Comparison of ENCODE assay signal across 1 cellular context in the genomic region with DNA sequence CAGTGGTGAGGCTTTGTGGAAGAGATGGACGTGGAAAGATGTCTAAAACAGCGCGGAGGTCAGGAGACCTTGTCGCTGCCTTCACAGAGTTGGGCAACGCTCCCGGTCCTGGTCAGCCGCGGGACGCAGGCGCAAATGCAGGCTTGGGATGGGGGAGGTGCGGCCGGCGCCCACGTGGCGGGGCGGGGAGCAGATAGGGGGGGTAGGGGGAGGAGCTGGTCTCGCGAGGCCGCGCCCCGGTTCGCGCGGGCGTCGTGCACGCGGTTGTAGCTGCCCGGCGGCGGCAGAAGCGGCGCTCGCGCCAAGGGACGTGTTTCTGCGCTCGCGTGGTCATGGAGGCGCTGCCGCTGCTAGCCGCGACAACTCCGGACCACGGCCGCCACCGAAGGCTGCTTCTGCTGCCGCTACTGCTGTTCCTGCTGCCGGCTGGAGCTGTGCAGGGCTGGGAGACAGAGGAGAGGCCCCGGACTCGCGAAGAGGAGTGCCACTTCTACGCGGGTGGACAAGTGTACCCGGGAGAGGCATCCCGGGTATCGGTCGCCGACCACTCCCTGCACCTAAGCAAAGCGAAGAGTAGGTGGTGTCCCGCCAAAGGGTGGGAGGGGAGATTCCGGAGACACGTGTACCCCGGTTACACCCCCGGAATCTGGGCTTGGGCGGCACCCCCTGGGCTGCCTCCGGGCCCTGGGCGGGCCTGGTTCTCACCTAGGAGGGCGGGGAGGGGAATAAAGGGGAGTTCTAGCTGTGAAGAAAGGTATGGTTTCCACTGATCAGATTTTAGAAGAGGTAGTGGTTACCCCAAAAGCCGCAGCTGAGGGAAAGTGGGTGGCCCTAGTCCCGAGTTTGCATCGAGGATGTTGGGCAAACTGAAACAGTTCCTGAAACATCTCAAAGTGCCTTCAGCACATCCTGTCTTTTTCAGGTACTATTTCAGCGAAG.
TF ChIP-seq lines count a peak whose summit lies in the region.

Gene PRDX4, plus strand, starts transcription at position 255 of the 939 bp plus-strand sequence. Its CDS starts 78 bp downstream, at position 333.

TF ChIP-seq in K562, 482 proteins besides CTCF, POLR2A, EP300 and RAD21 (continued from another document and continues in another):
- TF ChIP-seq ZNF263 (CRISPR knock-in tag; IDR thresholded peaks at IDR 0.05; ENCODE audit: borderline replicate concordance) = 0 out of 2 replicates have a peak, but pooled peaks have one; percentile 14
- no peak for TF ChIP-seq RNF219 (CRISPR knock-in tag; IDR thresholded peaks at IDR 0.05)
- TF ChIP-seq MAFG (tag; conservative IDR thresholded peaks at IDR 0.05) = no peak
- TF ChIP-seq, protein P1, sequence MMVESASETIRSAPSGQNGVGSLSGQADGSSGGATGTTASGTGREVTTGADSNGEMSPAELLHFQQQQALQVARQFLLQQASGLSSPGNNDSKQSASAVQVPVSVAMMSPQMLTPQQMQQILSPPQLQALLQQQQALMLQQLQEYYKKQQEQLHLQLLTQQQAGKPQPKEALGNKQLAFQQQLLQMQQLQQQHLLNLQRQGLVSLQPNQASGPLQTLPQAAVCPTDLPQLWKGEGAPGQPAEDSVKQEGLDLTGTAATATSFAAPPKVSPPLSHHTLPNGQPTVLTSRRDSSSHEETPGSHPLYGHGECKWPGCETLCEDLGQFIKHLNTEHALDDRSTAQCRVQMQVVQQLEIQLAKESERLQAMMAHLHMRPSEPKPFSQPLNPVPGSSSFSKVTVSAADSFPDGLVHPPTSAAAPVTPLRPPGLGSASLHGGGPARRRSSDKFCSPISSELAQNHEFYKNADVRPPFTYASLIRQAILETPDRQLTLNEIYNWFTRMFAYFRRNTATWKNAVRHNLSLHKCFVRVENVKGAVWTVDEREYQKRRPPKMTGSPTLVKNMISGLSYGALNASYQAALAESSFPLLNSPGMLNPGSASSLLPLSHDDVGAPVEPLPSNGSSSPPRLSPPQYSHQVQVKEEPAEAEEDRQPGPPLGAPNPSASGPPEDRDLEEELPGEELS (CRISPR knock-in tag; IDR thresholded peaks at IDR 0.05; ENCODE audit: borderline replicate concordance) = no peak
- no peak for TF ChIP-seq ZNF124 (CRISPR knock-in tag; IDR thresholded peaks at IDR 0.05)
- TF ChIP-seq MBD1 (CRISPR knock-in tag; IDR thresholded peaks at IDR 0.05) = no peak
- no peak for TF ChIP-seq LEF1 (IDR thresholded peaks at IDR 0.05)
- no peak for TF ChIP-seq IRF2 (CRISPR knock-in tag; IDR thresholded peaks at IDR 0.05)
- peak; percentile 93 for TF ChIP-seq RBFOX2 (IDR thresholded peaks at IDR 0.05; ENCODE audit: low read depth, low read length)
- TF ChIP-seq, protein P2, sequence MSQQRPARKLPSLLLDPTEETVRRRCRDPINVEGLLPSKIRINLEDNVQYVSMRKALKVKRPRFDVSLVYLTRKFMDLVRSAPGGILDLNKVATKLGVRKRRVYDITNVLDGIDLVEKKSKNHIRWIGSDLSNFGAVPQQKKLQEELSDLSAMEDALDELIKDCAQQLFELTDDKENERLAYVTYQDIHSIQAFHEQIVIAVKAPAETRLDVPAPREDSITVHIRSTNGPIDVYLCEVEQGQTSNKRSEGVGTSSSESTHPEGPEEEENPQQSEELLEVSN (IDR thresholded peaks at IDR 0.05; ENCODE audit: borderline replicate concordance in 1 of 2, extremely low read depth in 1 of 2, insufficient read depth in 1 of 2, insufficient read length in 1 of 2, low read depth in 1 of 2, low read length in 1 of 2, poor library complexity in 1 of 2, severe bottlenecking in 1 of 2) = peak; percentile 92 to 97
- no peak for TF ChIP-seq ZNF217 (CRISPR knock-in tag; IDR thresholded peaks at IDR 0.05)
- TF ChIP-seq ZNF140 (CRISPR knock-in tag; IDR thresholded peaks at IDR 0.05) = no peak
- TF ChIP-seq EGR1 (conservative IDR thresholded peaks at IDR 0.05) = peak; percentile 46
- TF ChIP-seq ZNF77 (CRISPR knock-in tag; IDR thresholded peaks at IDR 0.05) = no peak
- TF ChIP-seq GATA2 (CRISPR knock-in tag; IDR thresholded peaks at IDR 0.05) = no peak
- 0 out of 2 replicates have a peak, but pooled peaks have one; percentile 6 for TF ChIP-seq ATF3 (IDR thresholded peaks at IDR 0.05)
- no peak for TF ChIP-seq ATF3 (CRISPR knock-in tag; conservative IDR thresholded peaks at IDR 0.05)
- TF ChIP-seq E2F3 (CRISPR knock-in tag; IDR thresholded peaks at IDR 0.05) = 0 out of 2 replicates have a peak, but pooled peaks have one; percentile 22
- no peak for TF ChIP-seq ERF (CRISPR knock-in tag; IDR thresholded peaks at IDR 0.05)
- TF ChIP-seq, protein P3, sequence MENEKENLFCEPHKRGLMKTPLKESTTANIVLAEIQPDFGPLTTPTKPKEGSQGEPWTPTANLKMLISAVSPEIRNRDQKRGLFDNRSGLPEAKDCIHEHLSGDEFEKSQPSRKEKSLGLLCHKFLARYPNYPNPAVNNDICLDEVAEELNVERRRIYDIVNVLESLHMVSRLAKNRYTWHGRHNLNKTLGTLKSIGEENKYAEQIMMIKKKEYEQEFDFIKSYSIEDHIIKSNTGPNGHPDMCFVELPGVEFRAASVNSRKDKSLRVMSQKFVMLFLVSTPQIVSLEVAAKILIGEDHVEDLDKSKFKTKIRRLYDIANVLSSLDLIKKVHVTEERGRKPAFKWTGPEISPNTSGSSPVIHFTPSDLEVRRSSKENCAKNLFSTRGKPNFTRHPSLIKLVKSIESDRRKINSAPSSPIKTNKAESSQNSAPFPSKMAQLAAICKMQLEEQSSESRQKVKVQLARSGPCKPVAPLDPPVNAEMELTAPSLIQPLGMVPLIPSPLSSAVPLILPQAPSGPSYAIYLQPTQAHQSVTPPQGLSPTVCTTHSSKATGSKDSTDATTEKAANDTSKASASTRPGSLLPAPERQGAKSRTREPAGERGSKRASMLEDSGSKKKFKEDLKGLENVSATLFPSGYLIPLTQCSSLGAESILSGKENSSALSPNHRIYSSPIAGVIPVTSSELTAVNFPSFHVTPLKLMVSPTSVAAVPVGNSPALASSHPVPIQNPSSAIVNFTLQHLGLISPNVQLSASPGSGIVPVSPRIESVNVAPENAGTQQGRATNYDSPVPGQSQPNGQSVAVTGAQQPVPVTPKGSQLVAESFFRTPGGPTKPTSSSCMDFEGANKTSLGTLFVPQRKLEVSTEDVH (IDR thresholded peaks at IDR 0.05; ENCODE audit: low read depth, partially characterized antibody) = no peak
- TF ChIP-seq ZNF668 (CRISPR knock-in tag; IDR thresholded peaks at IDR 0.05) = no peak
- no peak for TF ChIP-seq SMARCB1 (IDR thresholded peaks at IDR 0.05; ENCODE audit: insufficient read length, low read depth)
- TF ChIP-seq ZNF407 (IDR thresholded peaks at IDR 0.05; ENCODE audit: low read depth) = no peak
- TF ChIP-seq ZNF347 (CRISPR knock-in tag; IDR thresholded peaks at IDR 0.05; ENCODE audit: low read depth) = no peak
- 0 out of 6 replicates have a peak, but pooled peaks of 1 of the 3 experiments have one; percentile 35 for TF ChIP-seq ZBTB11 (CRISPR knock-in tag; IDR thresholded peaks at IDR 0.05)
- no peak for TF ChIP-seq FOXK1 (CRISPR knock-in tag; IDR thresholded peaks at IDR 0.05; ENCODE audit: borderline replicate concordance)
- no peak for TF ChIP-seq YBX1 (IDR thresholded peaks at IDR 0.05)
- peak; percentile 60 for TF ChIP-seq MXI1 (IDR thresholded peaks at IDR 0.05; ENCODE audit: low read depth, low read length)
